ENCODE assay signal across 1 cellular context in genomic region chr2:187962538-187962937, GRCh38.
TF ChIP-seq lines count a peak whose summit lies in the region.

No MANE protein-coding gene starts in this region.

TF ChIP-seq in WTC11, 78 proteins besides CTCF, POLR2A, EP300 and RAD21 (continued from another document):
- TF ChIP-seq, protein P1, sequence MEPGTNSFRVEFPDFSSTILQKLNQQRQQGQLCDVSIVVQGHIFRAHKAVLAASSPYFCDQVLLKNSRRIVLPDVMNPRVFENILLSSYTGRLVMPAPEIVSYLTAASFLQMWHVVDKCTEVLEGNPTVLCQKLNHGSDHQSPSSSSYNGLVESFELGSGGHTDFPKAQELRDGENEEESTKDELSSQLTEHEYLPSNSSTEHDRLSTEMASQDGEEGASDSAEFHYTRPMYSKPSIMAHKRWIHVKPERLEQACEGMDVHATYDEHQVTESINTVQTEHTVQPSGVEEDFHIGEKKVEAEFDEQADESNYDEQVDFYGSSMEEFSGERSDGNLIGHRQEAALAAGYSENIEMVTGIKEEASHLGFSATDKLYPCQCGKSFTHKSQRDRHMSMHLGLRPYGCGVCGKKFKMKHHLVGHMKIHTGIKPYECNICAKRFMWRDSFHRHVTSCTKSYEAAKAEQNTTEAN (CRISPR knock-in tag; IDR thresholded peaks at IDR 0.05), result no peak
